15 cellular contexts compared by ENCODE assay signal in genomic region chr12:37672655-37673260, GRCh38.
A peak's percentile ranks its signal among the peaks of the same experiment; 100 is the strongest.
DNase-seq lines count a peak whose midpoint lies in the region; ATAC-seq and TF ChIP-seq lines count a peak whose summit lies in the region.
"Had no signal": no experiment of that assay in that cellular context is flagged by ENCODE, and none has a peak within 500 bp of the region (broad histone marks: within the 10 kb centered on the region; RNA-seq: fewer than 3 reads in every experiment).

No MANE protein-coding gene starts in this region.

- TF ChIP-seq CTCF in LNCAP (IDR thresholded peaks at IDR 0.05) (peak; percentile 62), mammary epithelial cell (conservative IDR thresholded peaks at IDR 0.05 in 1 of 2, IDR thresholded peaks at IDR 0.05 in 1 of 2; ENCODE audit: extremely low read depth in 1 of 2, insufficient read depth in 1 of 2, low read depth in 1 of 2, low read length in 2 of 2) (peak; percentile 15 to 37), mesothelial cell of epicardium (IDR thresholded peaks at IDR 0.05; ENCODE audit: unreplicated experiment) (peak; percentile 35)

- H3K9me3 Mint-ChIP-seq in mesothelial cell of epicardium: peaks cover 55% of the 10 kb centered on the region

- H3K36me3 Mint-ChIP-seq in mesothelial cell of epicardium: no peaks in the 10 kb centered on the region

- no peak overlapping the region for H3K4me3 ChIP-seq in mammary epithelial cell (replicated peaks in 1 of 3; ENCODE audit: insufficient read depth in 1 of 3, low read depth in 2 of 3, low read length in 3 of 3)
- H3K4me3 ChIP-seq: lung, ovary had no signal

- BruUV-seq in mammary epithelial cell (replicated peaks; lab: Mats Ljungman, UMichigan): no TSS peak

- ATAC-seq in GM21528 (IDR thresholded peaks at IDR 0.05; ENCODE audit: low FRiP score, unreplicated experiment): no peak
- ATAC-seq: activated CD4-positive, alpha-beta T cell treated with anti-CD3 and anti-CD28 coated beads for 36 hours had no signal

- H4K20me1 ChIP-seq in mammary epithelial cell (ENCODE audit: insufficient read depth, low read length): no peaks in the 10 kb centered on the region

- CTCF ChIA-PET in mammary epithelial cell (lab: Charles Lee; ENCODE audit: low non-redundant PET): no interaction called here

- WGBS in mammary epithelial cell (ENCODE audit: low coverage, missing lambda C conversion rate): 69% methylated on average over 6 of the region's 6 CpGs

- DNase-seq in NCI-H748 (lab: John Stamatoyannopoulos, UW; ENCODE audit: unreplicated experiment): peak; percentile 9
- DNase-seq in NCI-H748 treated with DMSO at 0.1 percent for 48 hours (lab: John Stamatoyannopoulos, UW): no peak
- peak; percentile 1 for DNase-seq in mammary epithelial cell
- DNase-seq in mesothelial cell of epicardium (ENCODE audit: low spot score in 2 of 2, unreplicated experiment in 2 of 2): no peak
- no peak for DNase-seq in G401 (ENCODE audit: low spot score)
- DNase-seq in stimulated activated CD4-positive, alpha-beta T cell treated with anti-CD3 and anti-CD28 coated beads, Interleukin-4, amount 100 ng/mL, for 1 hour: no peak
- DNase-seq: activated CD4-positive, alpha-beta T cell treated with anti-CD3 and anti-CD28 coated beads for 36 hours; NCI-H1105 treated with DMSO at 0.1 percent for 48 hours; NCI-H524 treated with DMSO at 0.1 percent for 48 hours; ovary; stimulated activated CD4-positive, alpha-beta T cell treated with anti-CD3 and anti-CD28 coated beads, Interleukin-15, amount 100 ng/mL, for 24 hours; stimulated activated CD8-positive, alpha-beta memory T cell treated with anti-CD3 and anti-CD28 coated beads, Interleukin-4, amount 100 ng/mL, for 48 hours had no signal

- H3K4me2 ChIP-seq in mammary epithelial cell (ENCODE audit: insufficient read depth, low read depth, low read length): no peak overlapping the region

- H3K27ac ChIP-seq in mammary epithelial cell (ENCODE audit: insufficient read depth, low read depth, low read length): no peak overlapping the region
- H3K27ac ChIP-seq: ovary had no signal

- dilution Hi-C loops in mammary epithelial cell (cut with HindIII; ENCODE audit: low sequenced_read_pairs): no loop called here

- in situ Hi-C loops in mammary epithelial cell (cut with MboI; ENCODE audit: low sequenced_read_pairs in 2 of 2): loop anchor here in 1 of 2 donors (25.0 kb wide), 1 partner anchor 640 kb away; the partner anchor contains the start of gene ALG10B
- in situ Hi-C loops in G401 (cut with HindIII; ENCODE audit: low sequenced_read_pairs): no loop called here

- peaks cover 3% of the 10 kb centered on the region for H3K9me3 ChIP-seq in mammary epithelial cell (replicated peaks; ENCODE audit: insufficient read depth, low read length)
- H3K9me3 ChIP-seq: ovary had no signal

- no peaks in the 10 kb centered on the region for H3K79me2 ChIP-seq in mammary epithelial cell (ENCODE audit: insufficient read depth, low read length)

- H3K27me3 ChIP-seq in mammary epithelial cell (ENCODE audit: insufficient read depth, low read length): no peaks in the 10 kb centered on the region
- H3K27me3 ChIP-seq: ovary had no signal

- no peaks in the 10 kb centered on the region for H3K36me3 ChIP-seq in mammary epithelial cell (ENCODE audit: insufficient read depth, low read length)
- H3K36me3 ChIP-seq: ovary had no signal

- H3K27ac Mint-ChIP-seq in mesothelial cell of epicardium: no peak overlapping the region
- H3K27ac Mint-ChIP-seq: activated CD4-positive, alpha-beta T cell treated with anti-CD3 and anti-CD28 coated beads for 36 hours had no signal

- H3K9ac ChIP-seq in mammary epithelial cell (ENCODE audit: insufficient read depth, low read length): no peak overlapping the region

- H3K4me1 ChIP-seq in mammary epithelial cell (ENCODE audit: insufficient read depth, low read length): no peaks in the 10 kb centered on the region

- no peak overlapping the region for H2AFZ ChIP-seq in mammary epithelial cell (ENCODE audit: low read depth, low read length)

- H3K4me3 Mint-ChIP-seq in mesothelial cell of epicardium: no peak overlapping the region
- H3K4me3 Mint-ChIP-seq: activated CD4-positive, alpha-beta T cell treated with anti-CD3 and anti-CD28 coated beads for 36 hours had no signal

- intact Hi-C loops in mammary epithelial cell (cut with micrococcal nuclease): no loop called here

- H3K27me3 Mint-ChIP-seq in mesothelial cell of epicardium (ENCODE audit: low read depth): no peaks in the 10 kb centered on the region
- H3K27me3 Mint-ChIP-seq: activated CD4-positive, alpha-beta T cell treated with anti-CD3 and anti-CD28 coated beads for 36 hours had no signal

- no peaks in the 10 kb centered on the region for H3K4me1 Mint-ChIP-seq in mesothelial cell of epicardium
- H3K4me1 Mint-ChIP-seq: activated CD4-positive, alpha-beta T cell treated with anti-CD3 and anti-CD28 coated beads for 36 hours had no signal

Comparison
In these comparisons a context has a peak if more than half of its experiments do, and no peak if none do; other contexts are left out.
1. DNase-seq: peak in NCI-H748 (single experiment) and mammary epithelial cell (single experiment); none in NCI-H748 treated with DMSO at 0.1 percent for 48 hours (single experiment), mesothelial cell of epicardium (0 of 2), G401 (single experiment) and stimulated activated CD4-positive, alpha-beta T cell treated with anti-CD3 and anti-CD28 coated beads, Interleukin-4, amount 100 ng/mL, for 1 hour (single experiment).
2. Peak in every context shown above with its lines, with median percentiles within 50 percentile points of each other: CTCF ChIP-seq.